Comparison of ENCODE assay signal across 8 cellular contexts in genomic region chr4:70838972-70839536, GRCh38. TPM values are rescaled to one million over a fixed set of nuclear protein-coding genes. Genes with fewer than 3 reads are reported as not detected.
DNase-seq lines count a peak whose midpoint lies in the region; ATAC-seq and TF ChIP-seq lines count a peak whose summit lies in the region.

No MANE protein-coding gene starts in this region.

- H3K36me3 ChIP-seq in lower lobe of right lung: peaks cover 19% of the 10 kb centered on the region

- no peaks in the 10 kb centered on the region for H3K9me3 Mint-ChIP-seq in activated CD4-positive, alpha-beta memory T cell treated with anti-CD3 and anti-CD28 coated beads for 36 hours

- peak overlapping the region; percentile 98 for H3K4me3 Mint-ChIP-seq in activated CD4-positive, alpha-beta memory T cell treated with anti-CD3 and anti-CD28 coated beads for 36 hours

- H3K4me1 ChIP-seq in lower lobe of right lung: peaks cover 30% of the 10 kb centered on the region

- TF ChIP-seq CTCF in dorsolateral prefrontal cortex (IDR thresholded peaks at IDR 0.05 in 54 of 56, conservative IDR thresholded peaks at IDR 0.05 in 2 of 56; ENCODE audit: low read depth in 1 of 56, partially characterized antibody in 56 of 56) (no peak), lower lobe of right lung (IDR thresholded peaks at IDR 0.05) (no peak)

- peak overlapping the region; percentile 45 to 96 (median 85) for H3K4me3 ChIP-seq in dorsolateral prefrontal cortex
- H3K4me3 ChIP-seq in lower lobe of right lung: peak overlapping the region; percentile 83

- DNase-seq in ACHN: peak; percentile 39
- DNase-seq in NCI-H345 (lab: John Stamatoyannopoulos, UW): peak; percentile 37
- DNase-seq in activated CD4-positive, alpha-beta memory T cell treated with anti-CD3 and anti-CD28 coated beads for 36 hours: peak; percentile 80
- DNase-seq in dorsolateral prefrontal cortex: peak in 9 of 10 donors; percentile 43 to 70 (median 61)
- peak; percentile 84 for DNase-seq in lower lobe of right lung
- DNase-seq in stimulated activated CD4-positive, alpha-beta T cell treated with anti-CD3 and anti-CD28 coated beads, TNF-alpha, amount 100 ng/mL, for 1 hour (ENCODE audit: low read depth in 3 of 3, low spot score in 1 of 3): peak in 2 of 3 donors; percentile 29 to 58

- H3K27ac ChIP-seq in dorsolateral prefrontal cortex (peak overlapping the region; percentile 41 to 97 (median 88)), lower lobe of right lung (peak overlapping the region; percentile 95)

- POLR2A ChIA-PET in activated CD4-positive, alpha-beta memory T cell treated with anti-CD3 and anti-CD28 coated beads for 36 hours (lab: Charles Lee): interaction anchor here (0.8 to 2.0 kb wide), 10 partner anchors 63 to 156 kb away, joined by 3 to 21 read pairs (median 6); partner anchors contain the start of genes DCK and MOB1B

- no peaks in the 10 kb centered on the region for H3K27me3 Mint-ChIP-seq in activated CD4-positive, alpha-beta memory T cell treated with anti-CD3 and anti-CD28 coated beads for 36 hours

- peaks cover 17% of the 10 kb centered on the region for H3K36me3 Mint-ChIP-seq in activated CD4-positive, alpha-beta memory T cell treated with anti-CD3 and anti-CD28 coated beads for 36 hours

- in situ Hi-C loops in ACHN (cut with HindIII; ENCODE audit: low pct_ligation_motif_present, low pct_unique_long_range_greater_than_20kb, low sequenced_read_pairs): no loop called here

- H3K27ac Mint-ChIP-seq in activated CD4-positive, alpha-beta memory T cell treated with anti-CD3 and anti-CD28 coated beads for 36 hours: peak overlapping the region; percentile 99

- ATAC-seq in GM18868 (IDR thresholded peaks at IDR 0.05; ENCODE audit: unreplicated experiment) (peak; percentile 58), HG03095 (IDR thresholded peaks at IDR 0.05; ENCODE audit: unreplicated experiment) (peak; percentile 42), lower lobe of right lung (peak; percentile 86 to 88)

- H3K4me1 Mint-ChIP-seq in activated CD4-positive, alpha-beta memory T cell treated with anti-CD3 and anti-CD28 coated beads for 36 hours (ENCODE audit: low read depth): peaks cover 27% of the 10 kb centered on the region

- CTCF ChIA-PET in activated CD4-positive, alpha-beta memory T cell treated with anti-CD3 and anti-CD28 coated beads for 36 hours (lab: Charles Lee): interaction anchor here (0.5 to 2.3 kb wide), 8 partner anchors 39 to 171 kb away, joined by 3 to 14 read pairs (median 6); partner anchors contain the start of genes DCK and MOB1B

- H3K27me3 ChIP-seq in dorsolateral prefrontal cortex (no peaks in the 10 kb centered on the region), lower lobe of right lung (ENCODE audit: low read depth) (no peaks in the 10 kb centered on the region)

- intact Hi-C loops in activated CD4-positive, alpha-beta memory T cell treated with anti-CD3 and anti-CD28 coated beads for 36 hours (cut with micrococcal nuclease): loop anchor here (1.0 to 2.0 kb wide), 4 partner anchors 104 to 167 kb away; partner anchors contain the start of genes DCK and UTP3
- intact Hi-C loops in dorsolateral prefrontal cortex (cut with DNase I): loop anchor here (2.0 to 5.0 kb wide), 5 partner anchors 63 to 154 kb away; partner anchors contain the start of genes MOB1B (in 2 of the 2), UTP3 (in 2 of the 2) and DCK (in 1 of the 2)
- intact Hi-C loops in lower lobe of right lung (cut with DNase I): no loop called here

- no peaks in the 10 kb centered on the region for H3K9me3 ChIP-seq in lower lobe of right lung

RNA-seq across cellular contexts. Expression of gene GRSF1, which starts 0.6 kb away (rescaled TPM):
- 10 to 100 TPM; 97.8 to 97.9 TPM for total RNA-seq in activated CD4-positive, alpha-beta memory T cell treated with anti-CD3 and anti-CD28 coated beads for 36 hours
- total RNA-seq in dorsolateral prefrontal cortex (10 to 100 TPM; 49.9 to 98.5 (median 76.9) TPM), lower lobe of right lung (54.6 TPM)

Comparison
In these comparisons a context has a peak if more than half of its experiments do, and no peak if none do; other contexts are left out.
1. Peak in every context shown above with its lines: DNase-seq, ATAC-seq, H3K4me3 ChIP-seq and H3K27ac ChIP-seq.